ENCODE assay signal across 1 cellular context in the genomic region with DNA sequence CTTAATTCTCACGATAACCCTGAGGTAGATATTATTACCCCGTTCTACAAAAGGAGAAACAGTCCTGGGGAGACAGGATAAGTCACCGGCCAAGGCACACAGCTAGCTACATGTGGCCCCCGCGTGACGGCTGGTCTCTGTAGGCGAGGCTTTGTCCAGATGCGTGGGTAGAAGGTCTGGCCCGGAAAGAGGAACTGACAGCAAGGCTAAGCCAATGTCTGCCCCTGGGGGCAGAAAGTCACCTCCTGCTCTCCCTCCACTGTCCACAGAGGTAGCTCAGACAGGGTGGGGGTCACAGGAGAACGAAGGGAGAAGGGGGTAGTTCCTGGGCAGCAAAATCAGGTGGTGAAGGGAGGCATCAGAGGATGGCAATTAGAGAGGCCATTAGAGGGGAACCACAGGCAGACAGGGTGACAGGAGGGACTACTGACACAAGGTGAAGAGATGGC.
TF ChIP-seq lines count a peak whose summit lies in the region.

No MANE protein-coding gene starts in this region.

TF ChIP-seq in K562, 482 proteins besides CTCF, POLR2A, EP300 and RAD21 (continued from another document and continues in another):
- TF ChIP-seq MIER1 (IDR thresholded peaks at IDR 0.05; ENCODE audit: low read depth) (no peak), ZKSCAN1 (IDR thresholded peaks at IDR 0.05; ENCODE audit: low read depth, low read length) (no peak), CBX5 (IDR thresholded peaks at IDR 0.05; ENCODE audit: borderline replicate concordance, low read depth) (peak; percentile 38; the same call in 1 of the 2 replicates), ZBTB1 (CRISPR knock-in tag; IDR thresholded peaks at IDR 0.05; ENCODE audit: borderline replicate concordance, low read depth) (no peak), POLR2AphosphoS5 (IDR thresholded peaks at IDR 0.05; ENCODE audit: control insufficient read depth, insufficient read depth, low read depth, low read length) (0 out of 2 replicates have a peak, but pooled peaks have one; percentile 33), MCM2 (IDR thresholded peaks at IDR 0.05; ENCODE audit: low read depth) (no peak), GATAD2A (IDR thresholded peaks at IDR 0.05) (peak; percentile 48; the same call in 1 of the 2 replicates), MXI1 (IDR thresholded peaks at IDR 0.05; ENCODE audit: low read depth, low read length) (no peak), WHSC1 (IDR thresholded peaks at IDR 0.05; ENCODE audit: low read length) (no peak), YBX1 (IDR thresholded peaks at IDR 0.05) (no peak), E4F1 (CRISPR knock-in tag; IDR thresholded peaks at IDR 0.05; ENCODE audit: borderline replicate concordance) (no peak), KAT7 (CRISPR knock-in tag; IDR thresholded peaks at IDR 0.05; ENCODE audit: borderline replicate concordance) (no peak), ETS1 (conservative IDR thresholded peaks at IDR 0.05; ENCODE audit: control insufficient read depth, low read depth, low read length) (no peak), SP2 (IDR thresholded peaks at IDR 0.05; ENCODE audit: extremely low read depth, low read depth, low read length, poor library complexity, severe bottlenecking) (peak; percentile 10), CXXC5 (CRISPR knock-in tag; IDR thresholded peaks at IDR 0.05) (peak; percentile 67), ZNF232 (CRISPR knock-in tag; IDR thresholded peaks at IDR 0.05) (no peak), PRPF4 (IDR thresholded peaks at IDR 0.05; ENCODE audit: insufficient read depth, low read depth, low read length, poor library complexity, severe bottlenecking) (no peak), SLC30A9 (CRISPR knock-in tag; IDR thresholded peaks at IDR 0.05) (no peak), IRF2 (CRISPR knock-in tag; IDR thresholded peaks at IDR 0.05) (no peak), RBFOX2 (IDR thresholded peaks at IDR 0.05; ENCODE audit: low read depth, low read length) (peak; percentile 50), TAL1 (IDR thresholded peaks at IDR 0.05) (no peak), ELF1 (tag; IDR thresholded peaks at IDR 0.05) (no peak), ZNF584 (CRISPR knock-in tag; IDR thresholded peaks at IDR 0.05; ENCODE audit: low read depth) (0 out of 2 replicates have a peak, but pooled peaks have one; percentile 70), ERF (CRISPR knock-in tag; IDR thresholded peaks at IDR 0.05) (peak; percentile 68; the same call in 1 of the 2 replicates), TCF3 (CRISPR knock-in tag; IDR thresholded peaks at IDR 0.05) (peak; percentile 58; the same call in 1 of the 2 replicates), ZNF766 (CRISPR knock-in tag; conservative IDR thresholded peaks at IDR 0.05) (peak; percentile 69; the same call in 1 of the 2 replicates), SMAD3 (CRISPR knock-in tag; conservative IDR thresholded peaks at IDR 0.05) (no peak), IFI16 (CRISPR knock-in tag; IDR thresholded peaks at IDR 0.05) (no peak), TFAP4 (CRISPR knock-in tag; IDR thresholded peaks at IDR 0.05; ENCODE audit: borderline replicate concordance) (peak; percentile 82), KLF1 (tag; IDR thresholded peaks at IDR 0.05) (no peak), ATF7 (IDR thresholded peaks at IDR 0.05) (peak; percentile 62; the same call in 1 of the 2 replicates), ARNT (IDR thresholded peaks at IDR 0.05) (0 out of 4 replicates have a peak, but pooled peaks of 1 of the 2 experiments have one; percentile 19), NFRKB (IDR thresholded peaks at IDR 0.05; ENCODE audit: low read depth) (0 out of 2 replicates have a peak, but pooled peaks have one; percentile 37), U2AF1 (optimal IDR thresholded peaks at IDR 0.05; ENCODE audit: low read depth, low read length) (no peak), HDAC3 (IDR thresholded peaks at IDR 0.05; ENCODE audit: borderline replicate concordance, partially characterized antibody) (no peak), ZNF41 (CRISPR knock-in tag; conservative IDR thresholded peaks at IDR 0.05) (0 out of 2 replicates have a peak, but pooled peaks have one; percentile 14), PML (IDR thresholded peaks at IDR 0.05; ENCODE audit: low read length) (0 out of 2 replicates have a peak, but pooled peaks have one; percentile 25), ZBTB43 (CRISPR knock-in tag; IDR thresholded peaks at IDR 0.05) (no peak), TAF1 (IDR thresholded peaks at IDR 0.05; ENCODE audit: control insufficient read depth, extremely low read depth, insufficient read depth, low read length, severe bottlenecking) (no peak), SOX6 (IDR thresholded peaks at IDR 0.05) (peak; percentile 72), BCOR (IDR thresholded peaks at IDR 0.05) (no peak), ZBTB2 (IDR thresholded peaks at IDR 0.05) (peak; percentile 38; the same call in 1 of the 2 replicates), HLTF (IDR thresholded peaks at IDR 0.05) (no peak), EWSR1 (IDR thresholded peaks at IDR 0.05; ENCODE audit: borderline replicate concordance, low read depth, partially characterized antibody) (no peak), MAFF (IDR thresholded peaks at IDR 0.05; ENCODE audit: low read length) (no peak), ETS2 (tag; IDR thresholded peaks at IDR 0.05; ENCODE audit: borderline replicate concordance, poor library complexity, severe bottlenecking) (no peak)
- TF ChIP-seq, protein P1, sequence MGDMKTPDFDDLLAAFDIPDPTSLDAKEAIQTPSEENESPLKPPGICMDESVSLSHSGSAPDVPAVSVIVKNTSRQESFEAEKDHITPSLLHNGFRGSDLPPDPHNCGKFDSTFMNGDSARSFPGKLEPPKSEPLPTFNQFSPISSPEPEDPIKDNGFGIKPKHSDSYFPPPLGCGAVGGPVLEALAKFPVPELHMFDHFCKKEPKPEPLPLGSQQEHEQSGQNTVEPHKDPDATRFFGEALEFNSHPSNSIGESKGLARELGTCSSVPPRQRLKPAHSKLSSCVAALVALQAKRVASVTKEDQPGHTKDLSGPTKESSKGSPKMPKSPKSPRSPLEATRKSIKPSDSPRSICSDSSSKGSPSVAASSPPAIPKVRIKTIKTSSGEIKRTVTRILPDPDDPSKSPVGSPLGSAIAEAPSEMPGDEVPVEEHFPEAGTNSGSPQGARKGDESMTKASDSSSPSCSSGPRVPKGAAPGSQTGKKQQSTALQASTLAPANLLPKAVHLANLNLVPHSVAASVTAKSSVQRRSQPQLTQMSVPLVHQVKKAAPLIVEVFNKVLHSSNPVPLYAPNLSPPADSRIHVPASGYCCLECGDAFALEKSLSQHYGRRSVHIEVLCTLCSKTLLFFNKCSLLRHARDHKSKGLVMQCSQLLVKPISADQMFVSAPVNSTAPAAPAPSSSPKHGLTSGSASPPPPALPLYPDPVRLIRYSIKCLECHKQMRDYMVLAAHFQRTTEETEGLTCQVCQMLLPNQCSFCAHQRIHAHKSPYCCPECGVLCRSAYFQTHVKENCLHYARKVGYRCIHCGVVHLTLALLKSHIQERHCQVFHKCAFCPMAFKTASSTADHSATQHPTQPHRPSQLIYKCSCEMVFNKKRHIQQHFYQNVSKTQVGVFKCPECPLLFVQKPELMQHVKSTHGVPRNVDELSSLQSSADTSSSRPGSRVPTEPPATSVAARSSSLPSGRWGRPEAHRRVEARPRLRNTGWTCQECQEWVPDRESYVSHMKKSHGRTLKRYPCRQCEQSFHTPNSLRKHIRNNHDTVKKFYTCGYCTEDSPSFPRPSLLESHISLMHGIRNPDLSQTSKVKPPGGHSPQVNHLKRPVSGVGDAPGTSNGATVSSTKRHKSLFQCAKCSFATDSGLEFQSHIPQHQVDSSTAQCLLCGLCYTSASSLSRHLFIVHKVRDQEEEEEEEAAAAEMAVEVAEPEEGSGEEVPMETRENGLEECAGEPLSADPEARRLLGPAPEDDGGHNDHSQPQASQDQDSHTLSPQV (IDR thresholded peaks at IDR 0.05), result peak; percentile 96
- TF ChIP-seq, protein P2, sequence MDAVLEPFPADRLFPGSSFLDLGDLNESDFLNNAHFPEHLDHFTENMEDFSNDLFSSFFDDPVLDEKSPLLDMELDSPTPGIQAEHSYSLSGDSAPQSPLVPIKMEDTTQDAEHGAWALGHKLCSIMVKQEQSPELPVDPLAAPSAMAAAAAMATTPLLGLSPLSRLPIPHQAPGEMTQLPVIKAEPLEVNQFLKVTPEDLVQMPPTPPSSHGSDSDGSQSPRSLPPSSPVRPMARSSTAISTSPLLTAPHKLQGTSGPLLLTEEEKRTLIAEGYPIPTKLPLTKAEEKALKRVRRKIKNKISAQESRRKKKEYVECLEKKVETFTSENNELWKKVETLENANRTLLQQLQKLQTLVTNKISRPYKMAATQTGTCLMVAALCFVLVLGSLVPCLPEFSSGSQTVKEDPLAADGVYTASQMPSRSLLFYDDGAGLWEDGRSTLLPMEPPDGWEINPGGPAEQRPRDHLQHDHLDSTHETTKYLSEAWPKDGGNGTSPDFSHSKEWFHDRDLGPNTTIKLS (IDR thresholded peaks at IDR 0.05; ENCODE audit: borderline replicate concordance, low read depth), result peak; percentile 27; the same call in 1 of the 2 replicates
- TF ChIP-seq, protein P3, sequence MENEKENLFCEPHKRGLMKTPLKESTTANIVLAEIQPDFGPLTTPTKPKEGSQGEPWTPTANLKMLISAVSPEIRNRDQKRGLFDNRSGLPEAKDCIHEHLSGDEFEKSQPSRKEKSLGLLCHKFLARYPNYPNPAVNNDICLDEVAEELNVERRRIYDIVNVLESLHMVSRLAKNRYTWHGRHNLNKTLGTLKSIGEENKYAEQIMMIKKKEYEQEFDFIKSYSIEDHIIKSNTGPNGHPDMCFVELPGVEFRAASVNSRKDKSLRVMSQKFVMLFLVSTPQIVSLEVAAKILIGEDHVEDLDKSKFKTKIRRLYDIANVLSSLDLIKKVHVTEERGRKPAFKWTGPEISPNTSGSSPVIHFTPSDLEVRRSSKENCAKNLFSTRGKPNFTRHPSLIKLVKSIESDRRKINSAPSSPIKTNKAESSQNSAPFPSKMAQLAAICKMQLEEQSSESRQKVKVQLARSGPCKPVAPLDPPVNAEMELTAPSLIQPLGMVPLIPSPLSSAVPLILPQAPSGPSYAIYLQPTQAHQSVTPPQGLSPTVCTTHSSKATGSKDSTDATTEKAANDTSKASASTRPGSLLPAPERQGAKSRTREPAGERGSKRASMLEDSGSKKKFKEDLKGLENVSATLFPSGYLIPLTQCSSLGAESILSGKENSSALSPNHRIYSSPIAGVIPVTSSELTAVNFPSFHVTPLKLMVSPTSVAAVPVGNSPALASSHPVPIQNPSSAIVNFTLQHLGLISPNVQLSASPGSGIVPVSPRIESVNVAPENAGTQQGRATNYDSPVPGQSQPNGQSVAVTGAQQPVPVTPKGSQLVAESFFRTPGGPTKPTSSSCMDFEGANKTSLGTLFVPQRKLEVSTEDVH (IDR thresholded peaks at IDR 0.05; ENCODE audit: low read depth, partially characterized antibody), result no peak
